In the genomic region with DNA sequence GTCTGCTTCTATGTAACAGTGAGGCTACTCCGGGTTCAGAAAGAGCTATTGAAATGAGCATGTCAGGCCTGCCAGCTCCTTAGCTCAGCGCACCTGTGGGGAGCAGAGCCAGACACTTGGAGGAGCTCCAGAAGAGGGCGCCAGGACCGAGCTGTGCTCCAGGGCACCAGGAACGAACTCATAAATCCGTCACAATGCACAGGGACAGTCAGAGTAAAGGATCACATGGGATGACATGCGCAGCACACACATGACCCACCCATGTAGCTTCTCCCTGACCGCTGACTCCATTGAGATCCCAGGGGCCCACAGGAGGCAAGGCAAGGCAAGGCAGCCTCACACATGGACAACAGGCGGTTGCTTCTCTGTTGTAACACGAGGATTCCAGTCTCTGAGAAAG, we compare ENCODE assay signal across 10 cellular contexts. TPM values are rescaled to one million over a fixed set of nuclear protein-coding genes. Genes with fewer than 3 reads are reported as not detected.
DNase-seq lines count a peak whose midpoint lies in the region; ATAC-seq, FAIRE-seq and TF ChIP-seq lines count a peak whose summit lies in the region.
"Had no signal": no experiment of that assay in that cellular context is flagged by ENCODE, and none has a peak within 500 bp of the region (broad histone marks: within the 10 kb centered on the region; RNA-seq: fewer than 3 reads in every experiment).

No MANE protein-coding gene starts in this region.

- no peaks in the 10 kb centered on the region for H3K27me3 Mint-ChIP-seq in activated T-cell treated with anti-CD3 and anti-CD28 coated beads, Interleukin-2, amount 50 U/mL, for 4 hours (ENCODE audit: low read depth)
- H3K27me3 Mint-ChIP-seq: activated naive CD8-positive, alpha-beta T cell had no signal

- BruUV-seq in PC-3 (replicated peaks; lab: Mats Ljungman, UMichigan), result no TSS peak

- H3K27me3 ChIP-seq in PC-3 (ENCODE audit: low read length) (no peaks in the 10 kb centered on the region), H1 (replicated peaks in 1 of 4; ENCODE audit: control insufficient read depth in 3 of 4, extremely low read depth in 1 of 4, insufficient read depth in 3 of 4, low read length in 3 of 4) (no peaks in the 10 kb centered on the region), thyroid gland (no peaks in the 10 kb centered on the region)
- H3K27me3 ChIP-seq: SJCRH30 had no signal

- CTCF ChIA-PET in PC-3 (lab: Charles Lee), result no interaction called here
- CTCF ChIA-PET in H1 (lab: Charles Lee; ENCODE audit: partially characterized antibody), result interaction anchor here (0.6 to 2.5 kb wide), 26 partner anchors 9 to 646 kb away, joined by 3 to 46 read pairs (median 4); no protein-coding TSS in a partner anchor

- no peaks in the 10 kb centered on the region for H4K20me1 ChIP-seq in PC-3 (ENCODE audit: low read length)
- peaks cover 0 to 3% of the 10 kb centered on the region in 2 experiments for H4K20me1 ChIP-seq in H1 (replicated peaks in 1 of 2; ENCODE audit: control insufficient read depth in 1 of 2, insufficient read depth in 2 of 2, low read length in 2 of 2)

- H2BK12ac ChIP-seq in H1 (ENCODE audit: low read depth, low read length), result no peak overlapping the region

- H3K9me2 ChIP-seq in PC-3 (replicated peaks; ENCODE audit: low read length), result no peaks in the 10 kb centered on the region

- H3K36me3 Mint-ChIP-seq in activated T-cell treated with anti-CD3 and anti-CD28 coated beads, Interleukin-2, amount 50 U/mL, for 4 hours (ENCODE audit: insufficient read depth), result no peaks in the 10 kb centered on the region
- H3K36me3 Mint-ChIP-seq: activated naive CD8-positive, alpha-beta T cell had no signal

- H3K79me2 ChIP-seq in PC-3 (ENCODE audit: low read length), result no peaks in the 10 kb centered on the region
- H3K79me2 ChIP-seq in H1 (ENCODE audit: control insufficient read depth in 1 of 2, insufficient read depth in 2 of 2, low read length in 2 of 2), result no peaks in the 10 kb centered on the region

- peak; percentile 33 to 42 for DNase-seq in activated T-cell treated with anti-CD3 and anti-CD28 coated beads, Interleukin-2, amount 50 U/mL, for 48 hours
- no peak for DNase-seq in activated T-cell treated with anti-CD3 and anti-CD28 coated beads, Interleukin-2, amount 50 U/mL, for 4 hours
- DNase-seq in PC-3 (peak; percentile 33), H1 (ENCODE audit: low read depth in 1 of 2, low spot score in 2 of 2) (peak; percentile 27 to 72), thyroid gland (peak; percentile 51 to 70)
- DNase-seq: SJCRH30 had no signal

- TF ChIP-seq POLR2A in H1 (IDR thresholded peaks at IDR 0.05; ENCODE audit: control extremely low read depth in 1 of 2, low read depth in 2 of 2, low read length in 2 of 2) (no peak), thyroid gland (IDR thresholded peaks at IDR 0.05) (no peak)

- H2AFZ ChIP-seq in PC-3 (ENCODE audit: low read length), result no peak overlapping the region
- no peak overlapping the region for H2AFZ ChIP-seq in H1 (ENCODE audit: low read length)

- H3K9ac ChIP-seq in PC-3 (ENCODE audit: low read length) (no peak overlapping the region), H1 (replicated peaks in 1 of 4; ENCODE audit: extremely low read depth in 1 of 4, low read depth in 3 of 4, low read length in 3 of 4) (no peak overlapping the region)

- H3K9me3 ChIP-seq in PC-3 (ENCODE audit: low read length), result no peaks in the 10 kb centered on the region
- H3K9me3 ChIP-seq in H1 (ENCODE audit: insufficient read depth in 2 of 2, low read depth in 1 of 2, low read length in 1 of 2), result no peaks in the 10 kb centered on the region
- no peaks in the 10 kb centered on the region for H3K9me3 ChIP-seq in thyroid gland
- H3K9me3 ChIP-seq: SJCRH30 had no signal

- POLR2A ChIA-PET in PC-3 (lab: Charles Lee; ENCODE audit: unreplicated experiment) (no interaction called here), H1 (lab: Charles Lee; ENCODE audit: partially characterized antibody) (interaction anchor here (1.0 kb wide), 1 partner anchor 263 kb away, joined by 3 read pairs; no protein-coding TSS in a partner anchor)

- intact Hi-C loops in PC-3 (cut with micrococcal nuclease), result no loop called here
- intact Hi-C loops in thyroid gland (cut with DNase I), result no loop called here

- no peak overlapping the region for H4K8ac ChIP-seq in H1 (ENCODE audit: extremely low read depth, insufficient read depth, low read length)

- H3K4me2 ChIP-seq in PC-3 (ENCODE audit: low read length), result no peak overlapping the region
- no peak overlapping the region for H3K4me2 ChIP-seq in H1 (ENCODE audit: insufficient read depth in 1 of 2, low read depth in 2 of 2, low read length in 2 of 2)

- H3K4me1 ChIP-seq in PC-3 (ENCODE audit: insufficient read depth, low read length) (no peaks in the 10 kb centered on the region), H1 (replicated peaks in 1 of 4; ENCODE audit: control insufficient read depth in 3 of 4, insufficient read depth in 4 of 4, low read length in 3 of 4) (no peaks in the 10 kb centered on the region), thyroid gland (peaks cover 4 to 14% of the 10 kb centered on the region in 2 donors)

- H3K36me3 ChIP-seq in PC-3 (ENCODE audit: low read depth, low read length) (peaks cover 48% of the 10 kb centered on the region), H1 (ENCODE audit: control insufficient read depth in 2 of 4, insufficient read depth in 4 of 4, low read length in 3 of 4) (peaks cover 5 to 61% (median 29%) of the 10 kb centered on the region in 4 experiments), thyroid gland (peaks cover 16 to 22% of the 10 kb centered on the region in 2 donors)
- H3K36me3 ChIP-seq: SJCRH30 had no signal

- H3K4me1 Mint-ChIP-seq in activated T-cell treated with anti-CD3 and anti-CD28 coated beads, Interleukin-2, amount 50 U/mL, for 4 hours (ENCODE audit: low read depth), result peaks cover 13% of the 10 kb centered on the region

- no peak overlapping the region for H2BK5ac ChIP-seq in H1 (ENCODE audit: low read depth, low read length)

- no peak overlapping the region for H4K91ac ChIP-seq in H1 (replicated peaks; ENCODE audit: insufficient read length, low read length)

- H3K23ac ChIP-seq in H1 (ENCODE audit: insufficient read length), result no peak overlapping the region

- H3K79me1 ChIP-seq in H1 (ENCODE audit: low read depth, low read length), result no peaks in the 10 kb centered on the region

- no peak overlapping the region for H3K4ac ChIP-seq in H1 (replicated peaks; ENCODE audit: insufficient read length, low read depth, low read length)

- no peak overlapping the region for H3K56ac ChIP-seq in H1 (replicated peaks; ENCODE audit: insufficient read length, low read depth, low read length)

- peak; percentile 29 to 55; a peak in 3 of 4 replicates for TF ChIP-seq RAD21 in H1 (IDR thresholded peaks at IDR 0.05 in 1 of 2, conservative IDR thresholded peaks at IDR 0.05 in 1 of 2; ENCODE audit: low read depth in 2 of 2, low read length in 2 of 2)

- no peak overlapping the region for H2BK120ac ChIP-seq in H1 (replicated peaks; ENCODE audit: low read depth, low read length)

- no peak overlapping the region for H4K5ac ChIP-seq in H1 (ENCODE audit: insufficient read length, low read depth, low read length)

- no peak for ATAC-seq in activated T-cell treated with anti-CD3 and anti-CD28 coated beads, Interleukin-2, amount 50 U/mL, for 4 hours
- ATAC-seq in PC-3 (0 out of 2 replicates have a peak, but pooled peaks have one; percentile 37), HG03521 (IDR thresholded peaks at IDR 0.05; ENCODE audit: unreplicated experiment) (no peak), GM21717 (IDR thresholded peaks at IDR 0.05; ENCODE audit: unreplicated experiment) (no peak), HG03520 (IDR thresholded peaks at IDR 0.05; ENCODE audit: unreplicated experiment) (no peak)

- no peak overlapping the region for H3K27ac ChIP-seq in PC-3 (ENCODE audit: low read length)
- H3K27ac ChIP-seq in H1 (ENCODE audit: low read depth, low read length), result no peak overlapping the region
- H3K27ac ChIP-seq in thyroid gland, result no peak overlapping the region
- H3K27ac ChIP-seq: SJCRH30 had no signal

- H3K18ac ChIP-seq in H1 (ENCODE audit: extremely low read depth, low read length), result no peak overlapping the region

- H2BK20ac ChIP-seq in H1 (ENCODE audit: low read length), result no peak overlapping the region

- 80% methylated on average over 10 of the region's 10 CpGs; no CpG with 5 or more reads in 1 of the 2 experiments for WGBS in H1 (ENCODE audit: extremely low coverage in 1 of 2, insufficient coverage in 1 of 2, insufficient read length in 1 of 2, insufficient replicate concordance in 2 of 2, low coverage in 1 of 2, low lambda C conversion rate in 2 of 2, missing lambda C conversion rate in 1 of 2), 2 experiments
- 68 to 84% methylated on average over 5 to 10 of the region's 10 CpGs for WGBS in thyroid gland, 2 donors

- FAIRE-seq in H1 (lab: Jason Lieb, UNC), result no peak

- no peaks in the 10 kb centered on the region for H3K23me2 ChIP-seq in H1 (ENCODE audit: low read depth, low read length)

- no peak overlapping the region for H3K14ac ChIP-seq in H1 (ENCODE audit: insufficient read length)

- no peak overlapping the region for H3K4me3 Mint-ChIP-seq in activated T-cell treated with anti-CD3 and anti-CD28 coated beads, Interleukin-2, amount 50 U/mL, for 4 hours
- H3K4me3 Mint-ChIP-seq: activated naive CD8-positive, alpha-beta T cell had no signal

- H3K9me3 Mint-ChIP-seq in activated T-cell treated with anti-CD3 and anti-CD28 coated beads, Interleukin-2, amount 50 U/mL, for 4 hours, result no peaks in the 10 kb centered on the region

- H3F3A ChIP-seq in PC-3 (ENCODE audit: low read length, unreplicated experiment), result no peaks in the 10 kb centered on the region

- no peak overlapping the region for H2AK5ac ChIP-seq in H1 (ENCODE audit: low read depth, low read length)

- TF ChIP-seq CTCF in PC-3 (conservative IDR thresholded peaks at IDR 0.05; ENCODE audit: low read depth, low read length) (peak; percentile 55), H1 (IDR thresholded peaks at IDR 0.05; ENCODE audit: control extremely low read depth in 1 of 3, insufficient read depth in 1 of 3, low read depth in 1 of 3, low read length in 3 of 3) (peak; percentile 60 to 75 (median 72)), thyroid gland (IDR thresholded peaks at IDR 0.05) (no peak)

- no peak overlapping the region for H3K4me3 ChIP-seq in PC-3 (ENCODE audit: low read length)
- no peak overlapping the region for H3K4me3 ChIP-seq in H1 (ENCODE audit: extremely low read depth in 1 of 4, insufficient read depth in 2 of 4, low read depth in 3 of 4, low read length in 4 of 4)
- no peak overlapping the region for H3K4me3 ChIP-seq in thyroid gland (replicated peaks in 1 of 3)
- H3K4me3 ChIP-seq: SJCRH30 had no signal

- no peak overlapping the region for H2BK15ac ChIP-seq in H1 (ENCODE audit: low read length)

- TF ChIP-seq EP300 in H1 (IDR thresholded peaks at IDR 0.05; ENCODE audit: borderline replicate concordance in 1 of 2, low read depth in 2 of 2, low read length in 2 of 2), result no peak

RNA-seq across cellular contexts. Expression of gene GNB5, which starts 26.0 kb away (rescaled TPM):
- total RNA-seq in activated T-cell treated with anti-CD3 and anti-CD28 coated beads, Interleukin-2, amount 50 U/mL, for 4 hours, result 10 to 100 TPM in 1 of 3 donors, 1 to 10 TPM in 2; 9.0 to 12.8 (median 10.0) TPM
- 49.3 and 54.7 TPM in 2 replicates for total RNA-seq in PC-3 (2014; rRNA removed)
- total RNA-seq in H1 (2021; fragmentation: NEBNext Ultra II Directional; extraction: Animal tissue kit (Norgen Biotek cat#: 25700)), result 37.7 and 42.5 TPM in 2 replicates
- polyA plus RNA-seq in H1 (2011; rRNA removed), result 21.7 and 25.2 TPM in 2 replicates
- polyA plus RNA-seq in H1 (2011; cell fraction: cytosol; rRNA removed), result 36.8 TPM
- polyA plus RNA-seq in H1 (2011; cell fraction: nucleus; rRNA removed), result 25.2 TPM
- 32.7 to 36.7 TPM (median 36.1 TPM) in 4 replicates for polyA plus RNA-seq in H1 (2012, experiment 1 of 2)
- 20.8 TPM for polyA plus RNA-seq in H1 (2012, experiment 2 of 2)
- 17.1 TPM for polyA plus RNA-seq in H1 (2013, experiment 1 of 2)
- 16.3 TPM for polyA plus RNA-seq in H1 (2013, experiment 2 of 2)
- polyA minus RNA-seq in H1 (2011; rRNA and poly(A)+ RNA removed), result 36.8 and 39.2 TPM in 2 replicates
- polyA minus RNA-seq in H1 (2011; cell fraction: cytosol; rRNA and poly(A)+ RNA removed), result 33.0 TPM
- polyA minus RNA-seq in H1 (2011; cell fraction: nucleus; rRNA and poly(A)+ RNA removed), result 34.9 TPM
- total RNA-seq in thyroid gland, result 10 to 100 TPM; 49.6 to 62.1 (median 54.4) TPM

Comparison
In these comparisons a context has a peak if more than half of its experiments do, and no peak if none do; other contexts are left out.
1. CTCF ChIP-seq: peak in PC-3 (single experiment) and H1 (3 of 3); none in thyroid gland (0 of 6).